ENCODE assay signal across 7 cellular contexts in genomic region chr3:195908439-195909293, GRCh38. TPM values are rescaled to one million over a fixed set of nuclear protein-coding genes. Genes with fewer than 3 reads are reported as not detected.
DNase-seq lines count a peak whose midpoint lies in the region; ATAC-seq and TF ChIP-seq lines count a peak whose summit lies in the region.

Gene TNK2 (minus strand): TSS chr3:195908551. CDS start chr3:195888588, 19,963 bp downstream.

- ATAC-seq in GM18909 (IDR thresholded peaks at IDR 0.05; ENCODE audit: poor library complexity, unreplicated experiment) (peak; percentile 15), HG02938 (IDR thresholded peaks at IDR 0.05; ENCODE audit: unreplicated experiment) (peak; percentile 9)

- peak within 1 kb of the TSS; percentile 43 for H3K4me3 ChIP-seq in SJSA1
- peak within 1 kb of the TSS; percentile 49 for H3K4me3 ChIP-seq in astrocyte of the cerebellum (ENCODE audit: low read depth, low read length)
- H3K4me3 ChIP-seq in iPS-11a (ENCODE audit: low read depth, low read length): peak within 1 kb of the TSS; percentile 70
- H3K4me3 ChIP-seq in skin epidermis: peak within 1 kb of the TSS; percentile 56 to 78 (median 74)

- no peaks in the 10 kb centered on the region; the same call in 1 of the 2 replicates for H3K27me3 ChIP-seq in SJSA1 (replicated peaks)

- H3K4me1 ChIP-seq in SJSA1 (replicated peaks): peaks cover 19% of the 10 kb centered on the region

- no peak for DNase-seq in SJSA1 (ENCODE audit: low read depth in 1 of 2, low spot score in 2 of 2)
- no peak for DNase-seq in astrocyte of the cerebellum (ENCODE audit: low read depth)
- no peak for DNase-seq in hepatic stellate cell (ENCODE audit: low spot score)

- H3K27ac ChIP-seq in SJSA1: no peak within 1 kb of the TSS
- H3K27ac ChIP-seq in skin epidermis: peak within 1 kb of the TSS; percentile 62 to 95 (median 80)

- in situ Hi-C loops in astrocyte of the cerebellum (cut with HindIII; ENCODE audit: low sequenced_read_pairs): no loop called here

- no peaks in the 10 kb centered on the region for H3K9me3 ChIP-seq in SJSA1 (replicated peaks)

- no peaks in the 10 kb centered on the region for H3K36me3 ChIP-seq in SJSA1

- no peak for TF ChIP-seq CTCF in astrocyte of the cerebellum (IDR thresholded peaks at IDR 0.05; ENCODE audit: low read depth, low read length, missing control alignments)

RNA-seq across cellular contexts. Expression of gene TNK2, which starts in this region (rescaled TPM):
- total RNA-seq in SJSA1 (2014; rRNA removed; shearing (Covaris generic)): 1.8 and 2.2 TPM in 2 replicates
